ENCODE assay signal across 8 cellular contexts in the genomic region with DNA sequence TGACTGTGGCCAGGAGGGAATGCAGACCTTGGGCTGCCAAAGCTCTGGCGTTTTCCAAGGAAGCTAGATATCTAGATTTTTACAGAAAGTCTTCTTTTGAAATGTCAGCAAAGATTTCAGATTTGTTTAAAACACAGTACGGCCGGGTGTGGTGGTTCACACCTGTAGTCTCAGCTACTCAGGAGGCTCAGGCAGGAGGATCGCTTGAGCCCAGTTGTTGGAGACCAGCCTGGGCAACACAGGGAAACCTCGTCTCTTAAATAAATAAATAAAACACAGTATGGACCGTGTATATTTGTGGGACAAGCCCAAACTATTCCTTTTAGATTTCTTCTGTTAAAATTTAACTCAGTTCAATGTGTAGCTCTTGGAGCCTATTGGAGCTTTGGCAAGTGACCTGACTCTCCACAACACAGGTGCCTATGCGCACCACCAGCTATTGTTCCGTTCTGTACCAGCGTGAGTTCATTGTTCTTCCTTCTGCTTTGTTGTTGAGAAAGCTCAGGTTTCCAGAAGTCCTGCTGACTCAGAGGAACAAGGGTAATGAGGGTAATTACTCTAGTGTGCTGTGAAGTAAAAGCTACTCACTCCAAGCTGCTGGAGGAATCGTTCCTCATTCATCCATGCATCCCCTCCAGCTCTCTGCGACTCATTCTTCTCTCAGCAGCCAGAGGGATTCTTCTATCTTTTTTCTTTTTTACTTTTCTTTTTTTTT.
DNase-seq lines count a peak whose midpoint lies in the region; ATAC-seq and TF ChIP-seq lines count a peak whose summit lies in the region.

No MANE protein-coding gene starts in this region.

- H3K36me3 ChIP-seq in adipocyte (ENCODE audit: control insufficient read depth, insufficient read depth, low read length, severe bottlenecking) (no peaks in the 10 kb centered on the region), lower lobe of right lung (no peaks in the 10 kb centered on the region)

- H3K27me3 ChIP-seq in adipocyte (replicated peaks; ENCODE audit: control insufficient read depth, insufficient read depth, low read length) (peaks cover 6% of the 10 kb centered on the region), lower lobe of right lung (ENCODE audit: low read depth) (no peaks in the 10 kb centered on the region)

- no peak overlapping the region for H3K27ac ChIP-seq in lower lobe of right lung

- H3K4me3 ChIP-seq in adipocyte (ENCODE audit: low read length) (no peak overlapping the region), lower lobe of right lung (no peak overlapping the region)

- ATAC-seq in lower lobe of right lung (peak; percentile 16 to 26), HG02588 (IDR thresholded peaks at IDR 0.05; ENCODE audit: unreplicated experiment) (no peak), HG02852 (IDR thresholded peaks at IDR 0.05; ENCODE audit: unreplicated experiment) (no peak)

- intact Hi-C loops in lower lobe of right lung (cut with DNase I) = no loop called here

- no peak for TF ChIP-seq CTCF in lower lobe of right lung (IDR thresholded peaks at IDR 0.05)

- no peaks in the 10 kb centered on the region for H3K4me1 ChIP-seq in adipocyte (ENCODE audit: control insufficient read depth, insufficient read depth, low read length)
- H3K4me1 ChIP-seq in lower lobe of right lung = no peaks in the 10 kb centered on the region

- peak; percentile 64 for DNase-seq in DMS79 treated with DMSO at 0.1 percent for 48 hours (lab: John Stamatoyannopoulos, UW)
- peak; percentile 42 for DNase-seq in NCI-H1930 (lab: John Stamatoyannopoulos, UW)
- DNase-seq in adipocyte (ENCODE audit: low read depth) = peak; percentile 52
- DNase-seq in lower lobe of right lung = peak; percentile 22
- DNase-seq in mesenteric fat pad (ENCODE audit: low spot score) = no peak
- DNase-seq in stimulated activated CD4-positive, alpha-beta T cell treated with anti-CD3 and anti-CD28 coated beads, Interleukin-4, amount 100 ng/mL, for 24 hours = no peak

- H3K9ac ChIP-seq in adipocyte (ENCODE audit: low read length) = no peak overlapping the region

- H3K9me3 ChIP-seq in adipocyte (ENCODE audit: control insufficient read depth, low read length) (no peaks in the 10 kb centered on the region), lower lobe of right lung (no peaks in the 10 kb centered on the region)

Comparison
In these comparisons a context has a peak if more than half of its experiments do, and no peak if none do; other contexts are left out.
1. DNase-seq: peak in DMS79 treated with DMSO at 0.1 percent for 48 hours (single experiment), NCI-H1930 (2 of 2), adipocyte (single experiment) and lower lobe of right lung (single experiment); none in mesenteric fat pad (single experiment) and stimulated activated CD4-positive, alpha-beta T cell treated with anti-CD3 and anti-CD28 coated beads, Interleukin-4, amount 100 ng/mL, for 24 hours (single experiment).
2. ATAC-seq: peak in lower lobe of right lung (2 of 2); none in HG02588 (single experiment) and HG02852 (single experiment).